Comparison of ENCODE assay signal across 10 cellular contexts in genomic region chr3:55654123-55654787, GRCh38.
DNase-seq lines count a peak whose midpoint lies in the region; ATAC-seq, FAIRE-seq and TF ChIP-seq lines count a peak whose summit lies in the region.
"Had no signal": no experiment of that assay in that cellular context is flagged by ENCODE, and none has a peak within 500 bp of the region (broad histone marks: within the 10 kb centered on the region; RNA-seq: fewer than 3 reads in every experiment).

No MANE protein-coding gene starts in this region.

- no peak overlapping the region for H3K4me3 ChIP-seq in GM12864 (ENCODE audit: low read depth, low read length)
- H3K4me3 ChIP-seq: BLaER1, transverse colon had no signal

- ATAC-seq in GM19324 (IDR thresholded peaks at IDR 0.05; ENCODE audit: low FRiP score, unreplicated experiment) (peak; percentile 75), HG02759 (IDR thresholded peaks at IDR 0.05; ENCODE audit: unreplicated experiment) (peak; percentile 84), HG03558 (IDR thresholded peaks at IDR 0.05; ENCODE audit: extremely low read depth, unreplicated experiment) (peak; percentile 86)

- peak; percentile 77 for DNase-seq in GM12864 (ENCODE audit: low read depth)
- DNase-seq in DMS 273 treated with DMSO at 0.1 percent for 48 hours (lab: John Stamatoyannopoulos, UW), result no peak
- DNase-seq in SKM-1 treated with dmso at 0.1 percent for 144 hours (lab: John Stamatoyannopoulos, UW; ENCODE audit: unreplicated experiment), result no peak
- DNase-seq in HTR-8/SVneo (ENCODE audit: insufficient read length, low spot score), result no peak
- no peak for DNase-seq in Ammon's horn (ENCODE audit: low spot score)
- DNase-seq: transverse colon had no signal

- no peak for FAIRE-seq in HTR-8/SVneo (lab: Jason Lieb, UNC)

- no peak for TF ChIP-seq CTCF in GM12864 (IDR thresholded peaks at IDR 0.05; ENCODE audit: low read depth, low read length, missing control alignments)
